8 cellular contexts compared by ENCODE assay signal in genomic region chr7:112939589-112940313, GRCh38.
DNase-seq lines count a peak whose midpoint lies in the region; ATAC-seq and TF ChIP-seq lines count a peak whose summit lies in the region.

No MANE protein-coding gene starts in this region.

- H3K9me3 Mint-ChIP-seq in progenitor cell of endocrine pancreas (ENCODE audit: low read depth): no peaks in the 10 kb centered on the region

- H3K27me3 Mint-ChIP-seq in T-helper 17 cell (no peaks in the 10 kb centered on the region), progenitor cell of endocrine pancreas (peaks cover 3% of the 10 kb centered on the region)

- ATAC-seq in GM18499 (IDR thresholded peaks at IDR 0.05; ENCODE audit: insufficient read depth, unreplicated experiment) (peak; percentile 96), HG02938 (IDR thresholded peaks at IDR 0.05; ENCODE audit: unreplicated experiment) (peak; percentile 95), T-helper 17 cell (peak; percentile 97), left ventricle myocardium superior (peak; percentile 98)

- H3K36me3 Mint-ChIP-seq in T-helper 17 cell (ENCODE audit: low read depth): peaks cover 3% of the 10 kb centered on the region
- no peaks in the 10 kb centered on the region for H3K36me3 Mint-ChIP-seq in progenitor cell of endocrine pancreas (ENCODE audit: insufficient read depth)

- H3K9me3 ChIP-seq in T-helper 17 cell (ENCODE audit: control insufficient read depth, low read length, poor library complexity, severe bottlenecking): no peaks in the 10 kb centered on the region

- H3K4me1 Mint-ChIP-seq in T-helper 17 cell: peaks cover 17% of the 10 kb centered on the region
- peaks cover 26% of the 10 kb centered on the region for H3K4me1 Mint-ChIP-seq in progenitor cell of endocrine pancreas (ENCODE audit: low read depth)

- H3K27ac Mint-ChIP-seq in T-helper 17 cell (peak overlapping the region; percentile 75), progenitor cell of endocrine pancreas (peak overlapping the region; percentile 98)

- H3K4me3 Mint-ChIP-seq in T-helper 17 cell (peak overlapping the region; percentile 88), progenitor cell of endocrine pancreas (ENCODE audit: low read depth) (peak overlapping the region; percentile 85)

- peak; percentile 98 for DNase-seq in NCI-H1694 treated with DMSO at 0.1 percent for 48 hours (lab: John Stamatoyannopoulos, UW)
- DNase-seq in T-helper 17 cell: peak; percentile 98 to 99 (median 99)
- peak; percentile 96 to 100 (median 99) for DNase-seq in anterior cingulate cortex (lab: John Stamatoyannopoulos, UW)
- peak; percentile 99 for DNase-seq in left ventricle myocardium superior
- peak; percentile 98 for DNase-seq in progenitor cell of endocrine pancreas (ENCODE audit: low spot score, unreplicated experiment)
- DNase-seq in ureter (ENCODE audit: low spot score): peak; percentile 100

- intact Hi-C loops in left ventricle myocardium superior (cut with micrococcal nuclease): no loop called here

- no peak for TF ChIP-seq CTCF in progenitor cell of endocrine pancreas (IDR thresholded peaks at IDR 0.05; ENCODE audit: unreplicated experiment)

Comparison
In these comparisons a context has a peak if more than half of its experiments do, and no peak if none do; other contexts are left out.
1. Peak in every context shown above with its lines: DNase-seq and ATAC-seq.